Comparison of ENCODE assay signal across 1 cellular context in the genomic region with DNA sequence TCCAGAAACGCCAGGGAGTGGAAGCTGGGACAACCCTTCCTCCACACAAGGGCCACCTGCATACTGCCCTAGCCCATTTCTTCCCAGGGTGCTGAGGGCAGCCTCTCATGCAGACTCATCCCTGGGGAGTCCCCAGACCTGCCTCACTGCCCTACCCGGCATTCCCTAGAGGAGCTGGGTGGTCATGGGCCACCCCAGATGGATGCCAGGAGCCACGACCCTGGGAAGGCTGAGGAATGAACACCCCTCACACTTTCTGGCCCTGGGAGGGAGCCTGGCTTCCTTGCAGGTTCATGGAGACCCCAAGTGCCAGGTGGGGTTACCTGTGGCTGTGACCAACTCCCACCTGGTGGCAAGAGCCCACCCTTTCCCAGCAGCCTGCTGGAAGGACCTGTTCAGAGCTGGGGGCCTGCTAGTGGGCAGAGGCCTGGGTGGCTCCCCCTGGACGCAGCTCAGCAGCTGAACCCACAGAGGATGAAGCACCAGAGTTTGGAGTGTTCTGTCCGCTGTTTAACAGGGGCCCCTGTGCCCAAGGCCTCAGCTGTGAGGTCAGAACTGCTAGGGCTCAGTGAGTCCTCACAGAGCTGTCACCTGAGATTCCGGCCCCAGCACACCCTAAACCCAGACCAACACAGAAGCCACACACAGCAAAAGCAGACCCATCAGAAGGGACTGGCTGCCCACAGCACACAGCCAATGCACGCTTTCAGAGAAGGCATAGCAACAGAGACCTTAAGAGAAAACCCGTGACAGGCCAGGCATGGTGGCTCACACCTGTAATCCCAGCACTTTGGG.
TF ChIP-seq lines count a peak whose summit lies in the region.

No MANE protein-coding gene starts in this region.

TF ChIP-seq in K562, 482 proteins besides CTCF, POLR2A, EP300 and RAD21 (continued from another document):
- TF ChIP-seq, protein P1, sequence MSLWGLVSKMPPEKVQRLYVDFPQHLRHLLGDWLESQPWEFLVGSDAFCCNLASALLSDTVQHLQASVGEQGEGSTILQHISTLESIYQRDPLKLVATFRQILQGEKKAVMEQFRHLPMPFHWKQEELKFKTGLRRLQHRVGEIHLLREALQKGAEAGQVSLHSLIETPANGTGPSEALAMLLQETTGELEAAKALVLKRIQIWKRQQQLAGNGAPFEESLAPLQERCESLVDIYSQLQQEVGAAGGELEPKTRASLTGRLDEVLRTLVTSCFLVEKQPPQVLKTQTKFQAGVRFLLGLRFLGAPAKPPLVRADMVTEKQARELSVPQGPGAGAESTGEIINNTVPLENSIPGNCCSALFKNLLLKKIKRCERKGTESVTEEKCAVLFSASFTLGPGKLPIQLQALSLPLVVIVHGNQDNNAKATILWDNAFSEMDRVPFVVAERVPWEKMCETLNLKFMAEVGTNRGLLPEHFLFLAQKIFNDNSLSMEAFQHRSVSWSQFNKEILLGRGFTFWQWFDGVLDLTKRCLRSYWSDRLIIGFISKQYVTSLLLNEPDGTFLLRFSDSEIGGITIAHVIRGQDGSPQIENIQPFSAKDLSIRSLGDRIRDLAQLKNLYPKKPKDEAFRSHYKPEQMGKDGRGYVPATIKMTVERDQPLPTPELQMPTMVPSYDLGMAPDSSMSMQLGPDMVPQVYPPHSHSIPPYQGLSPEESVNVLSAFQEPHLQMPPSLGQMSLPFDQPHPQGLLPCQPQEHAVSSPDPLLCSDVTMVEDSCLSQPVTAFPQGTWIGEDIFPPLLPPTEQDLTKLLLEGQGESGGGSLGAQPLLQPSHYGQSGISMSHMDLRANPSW (CRISPR knock-in tag; IDR thresholded peaks at IDR 0.05): no peak
- TF ChIP-seq ZNF133 (CRISPR knock-in tag; IDR thresholded peaks at IDR 0.05) (no peak), CTBP1 (IDR thresholded peaks at IDR 0.05; ENCODE audit: borderline replicate concordance) (no peak), MTA2 (IDR thresholded peaks at IDR 0.05; ENCODE audit: low read depth) (no peak), NCOR1 (IDR thresholded peaks at IDR 0.05) (0 out of 2 replicates have a peak, but pooled peaks have one; percentile 3), DMBX1 (CRISPR knock-in tag; IDR thresholded peaks at IDR 0.05; ENCODE audit: borderline replicate concordance) (no peak), FOXP1 (CRISPR knock-in tag; IDR thresholded peaks at IDR 0.05) (0 out of 2 replicates have a peak, but pooled peaks have one; percentile 21), CCNT2 (IDR thresholded peaks at IDR 0.05; ENCODE audit: borderline replicate concordance, extremely low read depth, insufficient read length, low read depth, low read length) (peak; percentile 9), POLR2AphosphoS5 (IDR thresholded peaks at IDR 0.05; ENCODE audit: control insufficient read depth, insufficient read depth, low read depth, low read length) (peak; percentile 21; the same call in 1 of the 2 replicates), ZFX (CRISPR knock-in tag; IDR thresholded peaks at IDR 0.05) (no peak), ILF3 (IDR thresholded peaks at IDR 0.05; ENCODE audit: borderline replicate concordance) (peak; percentile 19; the same call in 1 of the 2 replicates), PHF20 (IDR thresholded peaks at IDR 0.05; ENCODE audit: partially characterized antibody) (no peak), ZNF3 (CRISPR knock-in tag; IDR thresholded peaks at IDR 0.05) (no peak), ZKSCAN3 (CRISPR knock-in tag; IDR thresholded peaks at IDR 0.05) (no peak)
- TF ChIP-seq, protein P2, sequence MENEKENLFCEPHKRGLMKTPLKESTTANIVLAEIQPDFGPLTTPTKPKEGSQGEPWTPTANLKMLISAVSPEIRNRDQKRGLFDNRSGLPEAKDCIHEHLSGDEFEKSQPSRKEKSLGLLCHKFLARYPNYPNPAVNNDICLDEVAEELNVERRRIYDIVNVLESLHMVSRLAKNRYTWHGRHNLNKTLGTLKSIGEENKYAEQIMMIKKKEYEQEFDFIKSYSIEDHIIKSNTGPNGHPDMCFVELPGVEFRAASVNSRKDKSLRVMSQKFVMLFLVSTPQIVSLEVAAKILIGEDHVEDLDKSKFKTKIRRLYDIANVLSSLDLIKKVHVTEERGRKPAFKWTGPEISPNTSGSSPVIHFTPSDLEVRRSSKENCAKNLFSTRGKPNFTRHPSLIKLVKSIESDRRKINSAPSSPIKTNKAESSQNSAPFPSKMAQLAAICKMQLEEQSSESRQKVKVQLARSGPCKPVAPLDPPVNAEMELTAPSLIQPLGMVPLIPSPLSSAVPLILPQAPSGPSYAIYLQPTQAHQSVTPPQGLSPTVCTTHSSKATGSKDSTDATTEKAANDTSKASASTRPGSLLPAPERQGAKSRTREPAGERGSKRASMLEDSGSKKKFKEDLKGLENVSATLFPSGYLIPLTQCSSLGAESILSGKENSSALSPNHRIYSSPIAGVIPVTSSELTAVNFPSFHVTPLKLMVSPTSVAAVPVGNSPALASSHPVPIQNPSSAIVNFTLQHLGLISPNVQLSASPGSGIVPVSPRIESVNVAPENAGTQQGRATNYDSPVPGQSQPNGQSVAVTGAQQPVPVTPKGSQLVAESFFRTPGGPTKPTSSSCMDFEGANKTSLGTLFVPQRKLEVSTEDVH (IDR thresholded peaks at IDR 0.05; ENCODE audit: low read depth, partially characterized antibody): peak; percentile 14
- TF ChIP-seq, protein P3, sequence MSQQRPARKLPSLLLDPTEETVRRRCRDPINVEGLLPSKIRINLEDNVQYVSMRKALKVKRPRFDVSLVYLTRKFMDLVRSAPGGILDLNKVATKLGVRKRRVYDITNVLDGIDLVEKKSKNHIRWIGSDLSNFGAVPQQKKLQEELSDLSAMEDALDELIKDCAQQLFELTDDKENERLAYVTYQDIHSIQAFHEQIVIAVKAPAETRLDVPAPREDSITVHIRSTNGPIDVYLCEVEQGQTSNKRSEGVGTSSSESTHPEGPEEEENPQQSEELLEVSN (IDR thresholded peaks at IDR 0.05; ENCODE audit: borderline replicate concordance in 1 of 2, extremely low read depth in 1 of 2, insufficient read depth in 1 of 2, insufficient read length in 1 of 2, low read depth in 1 of 2, low read length in 1 of 2, poor library complexity in 1 of 2, severe bottlenecking in 1 of 2): no peak
- TF ChIP-seq, protein P4, sequence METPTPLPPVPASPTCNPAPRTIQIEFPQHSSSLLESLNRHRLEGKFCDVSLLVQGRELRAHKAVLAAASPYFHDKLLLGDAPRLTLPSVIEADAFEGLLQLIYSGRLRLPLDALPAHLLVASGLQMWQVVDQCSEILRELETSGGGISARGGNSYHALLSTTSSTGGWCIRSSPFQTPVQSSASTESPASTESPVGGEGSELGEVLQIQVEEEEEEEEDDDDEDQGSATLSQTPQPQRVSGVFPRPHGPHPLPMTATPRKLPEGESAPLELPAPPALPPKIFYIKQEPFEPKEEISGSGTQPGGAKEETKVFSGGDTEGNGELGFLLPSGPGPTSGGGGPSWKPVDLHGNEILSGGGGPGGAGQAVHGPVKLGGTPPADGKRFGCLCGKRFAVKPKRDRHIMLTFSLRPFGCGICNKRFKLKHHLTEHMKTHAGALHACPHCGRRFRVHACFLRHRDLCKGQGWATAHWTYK (CRISPR knock-in tag; IDR thresholded peaks at IDR 0.05): no peak
- TF ChIP-seq, protein P5, sequence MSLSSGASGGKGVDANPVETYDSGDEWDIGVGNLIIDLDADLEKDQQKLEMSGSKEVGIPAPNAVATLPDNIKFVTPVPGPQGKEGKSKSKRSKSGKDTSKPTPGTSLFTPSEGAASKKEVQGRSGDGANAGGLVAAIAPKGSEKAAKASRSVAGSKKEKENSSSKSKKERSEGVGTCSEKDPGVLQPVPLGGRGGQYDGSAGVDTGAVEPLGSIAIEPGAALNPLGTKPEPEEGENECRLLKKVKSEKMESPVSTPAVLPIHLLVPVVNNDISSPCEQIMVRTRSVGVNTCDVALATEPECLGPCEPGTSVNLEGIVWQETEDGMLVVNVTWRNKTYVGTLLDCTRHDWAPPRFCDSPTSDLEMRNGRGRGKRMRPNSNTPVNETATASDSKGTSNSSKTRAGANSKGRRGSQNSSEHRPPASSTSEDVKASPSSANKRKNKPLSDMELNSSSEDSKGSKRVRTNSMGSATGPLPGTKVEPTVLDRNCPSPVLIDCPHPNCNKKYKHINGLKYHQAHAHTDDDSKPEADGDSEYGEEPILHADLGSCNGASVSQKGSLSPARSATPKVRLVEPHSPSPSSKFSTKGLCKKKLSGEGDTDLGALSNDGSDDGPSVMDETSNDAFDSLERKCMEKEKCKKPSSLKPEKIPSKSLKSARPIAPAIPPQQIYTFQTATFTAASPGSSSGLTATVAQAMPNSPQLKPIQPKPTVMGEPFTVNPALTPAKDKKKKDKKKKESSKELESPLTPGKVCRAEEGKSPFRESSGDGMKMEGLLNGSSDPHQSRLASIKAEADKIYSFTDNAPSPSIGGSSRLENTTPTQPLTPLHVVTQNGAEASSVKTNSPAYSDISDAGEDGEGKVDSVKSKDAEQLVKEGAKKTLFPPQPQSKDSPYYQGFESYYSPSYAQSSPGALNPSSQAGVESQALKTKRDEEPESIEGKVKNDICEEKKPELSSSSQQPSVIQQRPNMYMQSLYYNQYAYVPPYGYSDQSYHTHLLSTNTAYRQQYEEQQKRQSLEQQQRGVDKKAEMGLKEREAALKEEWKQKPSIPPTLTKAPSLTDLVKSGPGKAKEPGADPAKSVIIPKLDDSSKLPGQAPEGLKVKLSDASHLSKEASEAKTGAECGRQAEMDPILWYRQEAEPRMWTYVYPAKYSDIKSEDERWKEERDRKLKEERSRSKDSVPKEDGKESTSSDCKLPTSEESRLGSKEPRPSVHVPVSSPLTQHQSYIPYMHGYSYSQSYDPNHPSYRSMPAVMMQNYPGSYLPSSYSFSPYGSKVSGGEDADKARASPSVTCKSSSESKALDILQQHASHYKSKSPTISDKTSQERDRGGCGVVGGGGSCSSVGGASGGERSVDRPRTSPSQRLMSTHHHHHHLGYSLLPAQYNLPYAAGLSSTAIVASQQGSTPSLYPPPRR (CRISPR knock-in tag; IDR thresholded peaks at IDR 0.05; ENCODE audit: borderline replicate concordance): no peak
TF ChIP-seq in K562: peak in this region for 21.
